ENCODE assay signal across 9 cellular contexts in the genomic region with DNA sequence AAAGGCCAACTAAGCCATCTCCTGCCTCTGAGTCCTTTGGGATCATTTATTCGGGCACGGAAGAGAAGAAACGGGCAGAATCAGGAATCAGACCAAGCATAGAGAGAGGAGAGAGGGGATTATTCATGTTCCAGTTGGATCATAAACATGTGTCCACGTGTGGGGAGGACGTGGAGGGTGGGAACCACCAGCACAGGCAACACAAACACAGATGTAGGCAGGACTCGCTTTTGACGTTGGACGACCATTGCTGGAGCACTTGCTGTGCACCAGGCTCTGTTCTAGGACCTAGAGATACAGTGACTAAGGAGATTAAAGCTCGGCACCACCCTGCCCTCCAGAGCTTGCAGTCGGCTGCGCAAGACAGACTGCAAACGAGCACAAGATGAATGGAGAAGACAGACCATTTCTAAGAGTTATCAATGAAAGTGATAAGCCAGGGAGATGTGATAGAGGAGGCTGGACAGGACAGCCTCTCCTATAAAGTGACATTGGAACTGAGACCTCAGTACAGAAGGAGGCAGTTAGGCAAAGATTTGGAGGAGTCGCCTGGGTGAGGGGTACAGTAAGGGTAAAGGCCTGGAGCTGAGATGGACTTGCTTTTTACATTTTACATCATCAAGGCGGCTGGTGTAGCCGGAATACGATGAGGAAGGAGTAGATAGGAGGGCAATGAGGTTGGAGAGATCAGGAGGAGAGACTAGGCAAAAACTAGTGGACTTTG. TPM values are rescaled to one million over a fixed set of nuclear protein-coding genes. Genes with fewer than 3 reads are reported as not detected.
DNase-seq lines count a peak whose midpoint lies in the region; ATAC-seq and TF ChIP-seq lines count a peak whose summit lies in the region.
"Had no signal": no experiment of that assay in that cellular context is flagged by ENCODE, and none has a peak within 500 bp of the region (broad histone marks: within the 10 kb centered on the region; RNA-seq: fewer than 3 reads in every experiment).

No MANE protein-coding gene starts in this region.

- in situ Hi-C loops in Panc1 (cut with HindIII; ENCODE audit: low pct_unique_long_range_greater_than_20kb, low sequenced_read_pairs) = no loop called here

- H4K8ac ChIP-seq in trophoblast cell (ENCODE audit: low read depth, low read length) = peak overlapping the region; percentile 49

- DNase-seq in GM12865 (ENCODE audit: low read depth) (no peak), Panc1 (ENCODE audit: low read depth, low spot score) (no peak), trophoblast cell (peak; percentile 57 to 58), NCI-H2227 (lab: John Stamatoyannopoulos, UW; ENCODE audit: unreplicated experiment) (no peak), SK-N-DZ (ENCODE audit: low spot score) (no peak)
- no peak for DNase-seq in activated effector memory CD4-positive, alpha-beta T cell treated with anti-CD3 and anti-CD28 coated beads, Interleukin-2, amount 50 U/mL, for 16 hours

- no TSS peak for BruUV-seq in Panc1 (replicated peaks; lab: Mats Ljungman, UMichigan)

- H3K27ac ChIP-seq in Panc1 (ENCODE audit: low read length) = peak overlapping the region; percentile 39; the same call in 1 of the 2 replicates
- peak overlapping the region; percentile 91 to 98 for H3K27ac ChIP-seq in esophagus (ENCODE audit: low read depth in 2 of 2, low read length in 1 of 2)
- peak overlapping the region; percentile 80 for H3K27ac ChIP-seq in trophoblast cell (ENCODE audit: low read depth, low read length)

- POLR2A ChIA-PET in Panc1 (lab: Charles Lee) = no interaction called here

- H3K9ac ChIP-seq in trophoblast cell (ENCODE audit: low read length) = peak overlapping the region; percentile 5

- H3K23ac ChIP-seq in trophoblast cell (ENCODE audit: low read length) = peak overlapping the region; percentile 33

- 18 to 20% methylated on average over 16 of the region's 16 CpGs for WGBS in esophagus, 2 donors
- WGBS in trophoblast cell (ENCODE audit: extremely low coverage, insufficient coverage, insufficient read length) = no CpG with 5 or more reads among the region's 16 CpGs

- H4K91ac ChIP-seq in trophoblast cell (ENCODE audit: low read depth, low read length) = peak overlapping the region; percentile 44

- H2BK12ac ChIP-seq in trophoblast cell (ENCODE audit: low read length) = peak overlapping the region; percentile 44

- H3K27me3 ChIP-seq in Panc1 (ENCODE audit: control insufficient read depth, insufficient read depth, low read length) (no peaks in the 10 kb centered on the region), esophagus (ENCODE audit: control insufficient read depth in 1 of 2, insufficient read depth in 2 of 2, low read length in 2 of 2) (no peaks in the 10 kb centered on the region), trophoblast cell (ENCODE audit: insufficient read depth, low read length) (no peaks in the 10 kb centered on the region)

- TF ChIP-seq CTCF in GM12865 (IDR thresholded peaks at IDR 0.05; ENCODE audit: insufficient read depth, low read depth, low read length, missing control alignments) (no peak), Panc1 (IDR thresholded peaks at IDR 0.05) (no peak)

- H3K4me3 ChIP-seq in GM12865 (ENCODE audit: low read depth, low read length) (peak overlapping the region; percentile 76), Panc1 (ENCODE audit: low read depth in 2 of 2, low read length in 2 of 2) (peak overlapping the region; percentile 50 to 64), esophagus (ENCODE audit: low read depth in 1 of 2, low read length in 2 of 2) (peak overlapping the region; percentile 60 to 64), trophoblast cell (ENCODE audit: low read depth, low read length) (peak overlapping the region; percentile 80)

- peaks cover 3% of the 10 kb centered on the region; the same call in 1 of the 2 replicates for H3K36me3 ChIP-seq in Panc1 (ENCODE audit: control insufficient read depth, insufficient read depth, low read length)
- H3K36me3 ChIP-seq in esophagus (ENCODE audit: control insufficient read depth in 2 of 2, insufficient read depth in 2 of 2, low read length in 1 of 2) = peaks cover 0 to 2% of the 10 kb centered on the region in 2 donors
- peaks cover 2 to 4% of the 10 kb centered on the region in 2 experiments for H3K36me3 ChIP-seq in trophoblast cell (ENCODE audit: control insufficient read depth in 1 of 2, insufficient read depth in 2 of 2, low read length in 2 of 2)

- H4K12ac ChIP-seq in trophoblast cell (ENCODE audit: low read depth, low read length) = peak overlapping the region; percentile 28

- H3K18ac ChIP-seq in trophoblast cell (ENCODE audit: low read length) = peak overlapping the region; percentile 65

- H3K4me1 ChIP-seq in Panc1 (ENCODE audit: control insufficient read depth, insufficient read depth, low read length) (0 out of 2 replicates have a peak, but pooled peaks cover 2% of the 10 kb centered on the region), esophagus (ENCODE audit: control insufficient read depth in 2 of 2, insufficient read depth in 2 of 2, low read length in 1 of 2) (peaks cover 3% of the 10 kb centered on the region in 2 donors), trophoblast cell (ENCODE audit: control insufficient read depth in 1 of 2, insufficient read depth in 2 of 2, low read length in 2 of 2) (peaks cover 9 to 12% of the 10 kb centered on the region in 2 experiments)

- peak overlapping the region; percentile 4 for H2AFZ ChIP-seq in trophoblast cell (ENCODE audit: insufficient read depth, low read length, poor library complexity)

- peak overlapping the region; percentile 16 for H3K4ac ChIP-seq in trophoblast cell (ENCODE audit: low read depth, low read length)

- H2BK5ac ChIP-seq in trophoblast cell (ENCODE audit: low read depth, low read length, poor library complexity) = peak overlapping the region; percentile 35

- no peaks in the 10 kb centered on the region for H3K9me3 ChIP-seq in Panc1 (ENCODE audit: control insufficient read depth, insufficient read depth, low read depth, low read length)
- no peaks in the 10 kb centered on the region for H3K9me3 ChIP-seq in esophagus (ENCODE audit: control insufficient read depth in 2 of 2, insufficient read depth in 1 of 2, low read depth in 1 of 2, low read length in 1 of 2)
- no peaks in the 10 kb centered on the region for H3K9me3 ChIP-seq in trophoblast cell (ENCODE audit: insufficient read depth, low read depth, low read length)

- intact Hi-C loops in Panc1 (cut with micrococcal nuclease; ENCODE audit: unreplicated experiment) = no loop called here

- H2AK5ac ChIP-seq in trophoblast cell (ENCODE audit: low read length) = peak overlapping the region; percentile 53

- H3K79me2 ChIP-seq in trophoblast cell (ENCODE audit: control insufficient read depth, insufficient read depth, low read length, poor library complexity) = peaks cover 6% of the 10 kb centered on the region

- peak overlapping the region; percentile 71 for H3K14ac ChIP-seq in trophoblast cell (ENCODE audit: low read length)

- CTCF ChIA-PET in Panc1 (lab: Charles Lee) = interaction anchor here (0.6 kb wide), 1 partner anchor 97 kb away, joined by 5 read pairs; no protein-coding TSS in a partner anchor

- peak overlapping the region; percentile 37 for H2BK120ac ChIP-seq in trophoblast cell (ENCODE audit: insufficient read depth, low read length, poor library complexity)

- H3K79me1 ChIP-seq in trophoblast cell (ENCODE audit: low read length) = peaks cover 14% of the 10 kb centered on the region

- ATAC-seq in Panc1 (peak; percentile 16), GM21447 (IDR thresholded peaks at IDR 0.05; ENCODE audit: unreplicated experiment) (no peak)

- H3K4me2 ChIP-seq in trophoblast cell (ENCODE audit: low read length) = peak overlapping the region; percentile 75

RNA-seq across cellular contexts. Expression of gene SH2D3A, which starts 0.7 kb away (rescaled TPM):
- 2.2 TPM for total RNA-seq in Panc1 (2021; ENCODE audit: unreplicated experiment)
- polyA plus RNA-seq in Panc1 (2012; ENCODE audit: insufficient read length) = 3.0 TPM
- 10 to 100 TPM; 29.6 to 48.7 TPM for polyA plus RNA-seq in esophagus
- 25.0 and 26.7 TPM in 2 replicates for polyA plus RNA-seq in trophoblast cell (2013)
- polyA plus RNA-seq in SK-N-DZ (2014; cell fraction: cytosol; rRNA removed) = 0.71 and 0.80 TPM in 2 replicates
- 0.06 and 2.2 TPM in 2 replicates for polyA plus RNA-seq in SK-N-DZ (2014; cell fraction: nucleus; rRNA removed)

RNA-seq across cellular contexts. Expression of gene VAV1, which starts 6.0 kb away (rescaled TPM):
- total RNA-seq in Panc1 (2021; ENCODE audit: unreplicated experiment) = 0.05 TPM
- polyA plus RNA-seq in Panc1 (2012; ENCODE audit: insufficient read length) = 1.5 TPM
- 1 to 10 TPM; 1.3 to 8.4 TPM for polyA plus RNA-seq in esophagus
- 0.12 and 0.24 TPM in 2 replicates for polyA plus RNA-seq in trophoblast cell (2013)
- polyA plus RNA-seq in SK-N-DZ (2014; cell fraction: cytosol; rRNA removed) = not detected in 2 replicates
- polyA plus RNA-seq in SK-N-DZ (2014; cell fraction: nucleus; rRNA removed) = not detected in 2 replicates
- total RNA-seq: glomerular endothelial cell had no signal

RNA-seq across cellular contexts. Expression of gene TRIP10, which starts 27.0 kb away (rescaled TPM):
- total RNA-seq in Panc1 (2021; ENCODE audit: unreplicated experiment) = 115 TPM
- polyA plus RNA-seq in Panc1 (2012; ENCODE audit: insufficient read length) = 111 TPM
- polyA plus RNA-seq in esophagus = 100 to 1,000 TPM; 191 to 519 TPM
- polyA plus RNA-seq in trophoblast cell (2013) = 86.9 and 89.2 TPM in 2 replicates
- polyA plus RNA-seq in SK-N-DZ (2014; cell fraction: cytosol; rRNA removed) = 10.4 and 42.0 TPM in 2 replicates
- 11.9 and 16.9 TPM in 2 replicates for polyA plus RNA-seq in SK-N-DZ (2014; cell fraction: nucleus; rRNA removed)

RNA-seq across cellular contexts. Expression of gene GPR108, which starts 29.1 kb away (rescaled TPM):
- total RNA-seq in Panc1 (2021; ENCODE audit: unreplicated experiment) = 43.0 TPM
- 63.5 TPM for polyA plus RNA-seq in Panc1 (2012; ENCODE audit: insufficient read length)
- polyA plus RNA-seq in esophagus = 10 to 100 TPM; 55.8 to 93.8 TPM
- 45.3 and 47.5 TPM in 2 replicates for polyA plus RNA-seq in trophoblast cell (2013)
- 33.8 and 39.2 TPM in 2 replicates for polyA plus RNA-seq in SK-N-DZ (2014; cell fraction: cytosol; rRNA removed)
- 59.8 and 73.1 TPM in 2 replicates for polyA plus RNA-seq in SK-N-DZ (2014; cell fraction: nucleus; rRNA removed)

RNA-seq across cellular contexts. Expression of gene C3, which starts 46.1 kb away (rescaled TPM):
- total RNA-seq in Panc1 (2021; ENCODE audit: unreplicated experiment) = 5.0 TPM
- 1.3 TPM for polyA plus RNA-seq in Panc1 (2012; ENCODE audit: insufficient read length)
- polyA plus RNA-seq in esophagus = 100 to 1,000 TPM in 1 of 2 donors, 10 to 100 TPM in 1; 25.6 to 137 TPM
- 4.5 and 5.1 TPM in 2 replicates for polyA plus RNA-seq in trophoblast cell (2013)
- not detected in 2 replicates for polyA plus RNA-seq in SK-N-DZ (2014; cell fraction: cytosol; rRNA removed)
- not detected in 2 replicates for polyA plus RNA-seq in SK-N-DZ (2014; cell fraction: nucleus; rRNA removed)

Comparison
In these comparisons a context has a peak if more than half of its experiments do, and no peak if none do; other contexts are left out.
1. DNase-seq: peak in trophoblast cell (2 of 2); none in GM12865 (single experiment), Panc1 (single experiment), NCI-H2227 (single experiment), SK-N-DZ (single experiment) and activated effector memory CD4-positive, alpha-beta T cell treated with anti-CD3 and anti-CD28 coated beads, Interleukin-2, amount 50 U/mL, for 16 hours (single experiment).
2. H3K27ac ChIP-seq: peak in every context shown above with its lines; median percentile 94 in esophagus; 80 in trophoblast cell; 39 in Panc1.
3. Peak in every context shown above with its lines, with median percentiles within 50 percentile points of each other: H3K4me3 ChIP-seq.